In the genomic region with DNA sequence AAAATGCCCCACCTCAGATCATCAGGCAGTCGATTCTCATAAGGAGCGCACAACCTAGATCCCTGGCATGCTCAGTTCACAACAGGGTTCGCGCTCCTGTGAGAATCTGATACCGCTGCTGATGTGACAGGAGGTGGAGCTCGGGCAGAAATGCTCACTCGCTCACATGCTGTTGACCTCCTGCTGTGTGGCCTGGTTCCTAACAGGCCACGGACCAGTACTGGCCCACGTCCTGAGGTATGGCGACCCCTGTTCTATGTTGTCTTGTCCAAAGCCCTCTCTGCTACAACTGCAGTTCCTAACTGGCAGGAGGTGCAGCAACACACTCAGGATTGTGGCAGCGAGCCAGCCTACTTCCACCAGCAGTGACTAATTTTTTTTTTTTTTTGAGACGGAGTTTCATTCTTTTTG, we compare ENCODE assay signal across 12 cellular contexts.
DNase-seq lines count a peak whose midpoint lies in the region; ATAC-seq and TF ChIP-seq lines count a peak whose summit lies in the region.
"Had no signal": no experiment of that assay in that cellular context is flagged by ENCODE, and none has a peak within 500 bp of the region (broad histone marks: within the 10 kb centered on the region; RNA-seq: fewer than 3 reads in every experiment).

No MANE protein-coding gene starts in this region.

- H3K27me3 ChIP-seq in A673 (replicated peaks; ENCODE audit: insufficient read depth, low read depth, low read length, poor library complexity): no peaks in the 10 kb centered on the region
- H3K27me3 ChIP-seq: SJCRH30 had no signal

- H3K36me3 Mint-ChIP-seq in brain: peaks cover 80% of the 10 kb centered on the region

- peak; percentile 65 for DNase-seq in A673 (ENCODE audit: low spot score)
- DNase-seq in HCEC 1CT: peak; percentile 67
- peak; percentile 89 for DNase-seq in iris pigment epithelial cell (ENCODE audit: low read depth)
- DNase-seq in Kasumi-1 (lab: John Stamatoyannopoulos, UW): no peak
- DNase-seq in RPMI8226: no peak
- DNase-seq in activated CD8-positive, alpha-beta memory T cell treated with anti-CD3 and anti-CD28 coated beads for 24 hours: no peak
- DNase-seq: activated CD8-positive, alpha-beta memory T cell treated with anti-CD3 and anti-CD28 coated beads, Interleukin-2, amount 10 ng/mL, durations not matched to agents 7 days and 5 days; NCI-H1092 treated with DMSO at 0.1 percent for 48 hours; SJCRH30 had no signal

- peaks cover 9% of the 10 kb centered on the region for H3K36me3 ChIP-seq in A673 (ENCODE audit: insufficient read depth, low read length, poor library complexity, severe bottlenecking)

- peaks cover 0 to 4% (median 0%) of the 10 kb centered on the region in 5 experiments for H3K9me3 Mint-ChIP-seq in brain

- ATAC-seq in GM21447 (IDR thresholded peaks at IDR 0.05; ENCODE audit: unreplicated experiment): no peak
- ATAC-seq: activated CD8-positive, alpha-beta memory T cell treated with anti-CD3 and anti-CD28 coated beads, Interleukin-2, amount 10 ng/mL, durations not matched to agents 7 days and 5 days had no signal

- TF ChIP-seq CTCF in A673 (conservative IDR thresholded peaks at IDR 0.05; ENCODE audit: low read depth, low read length) (no peak), brain (conservative IDR thresholded peaks at IDR 0.05) (no peak)

- peaks cover 27% of the 10 kb centered on the region for H3K4me1 Mint-ChIP-seq in brain

- no peaks in the 10 kb centered on the region for H3K9me3 ChIP-seq in A673 (ENCODE audit: low read depth, low read length, poor library complexity, severe bottlenecking)
- H3K9me3 ChIP-seq: SJCRH30 had no signal

- H3K4me3 ChIP-seq in A673 (ENCODE audit: low read depth, low read length, poor library complexity, severe bottlenecking): no peak overlapping the region
- H3K4me3 ChIP-seq: SJCRH30 had no signal

- H3K27ac Mint-ChIP-seq in brain: peak overlapping the region in 3 of 5 experiments; percentile 17 to 64 (median 48)
- H3K27ac Mint-ChIP-seq: activated CD8-positive, alpha-beta memory T cell treated with anti-CD3 and anti-CD28 coated beads, Interleukin-2, amount 10 ng/mL, durations not matched to agents 7 days and 5 days had no signal

- CTCF ChIA-PET in A673 (lab: Charles Lee): no interaction called here

- H3K4me3 Mint-ChIP-seq in brain: no peak overlapping the region
- H3K4me3 Mint-ChIP-seq: activated CD8-positive, alpha-beta memory T cell treated with anti-CD3 and anti-CD28 coated beads, Interleukin-2, amount 10 ng/mL, durations not matched to agents 7 days and 5 days had no signal

- no peaks in the 10 kb centered on the region for H3K27me3 Mint-ChIP-seq in brain
- H3K27me3 Mint-ChIP-seq: activated CD8-positive, alpha-beta memory T cell treated with anti-CD3 and anti-CD28 coated beads, Interleukin-2, amount 10 ng/mL, durations not matched to agents 7 days and 5 days had no signal

- no peak overlapping the region for H3K27ac ChIP-seq in A673 (ENCODE audit: low read depth, low read length, poor library complexity, severe bottlenecking)
- H3K27ac ChIP-seq: C4-2B, SJCRH30 had no signal

- H3K4me1 ChIP-seq in A673 (ENCODE audit: insufficient read depth, low read length, poor library complexity, severe bottlenecking): no peaks in the 10 kb centered on the region
- H3K4me1 ChIP-seq: SJCRH30 had no signal

- BruUV-seq in A673 (replicated peaks; lab: Mats Ljungman, UMichigan): no TSS peak

- POLR2A ChIA-PET in A673 (lab: Charles Lee; ENCODE audit: low non-redundant PET): no interaction called here

- intact Hi-C loops in A673 (cut with micrococcal nuclease; ENCODE audit: unreplicated experiment): no loop called here

Comparison
In these comparisons a context has a peak if more than half of its experiments do, and no peak if none do; other contexts are left out.
1. DNase-seq: peak in A673 (single experiment), HCEC 1CT (single experiment) and iris pigment epithelial cell (single experiment); none in Kasumi-1 (0 of 2), RPMI8226 (single experiment) and activated CD8-positive, alpha-beta memory T cell treated with anti-CD3 and anti-CD28 coated beads for 24 hours (single experiment).